ENCODE assay signal across 1 cellular context in the genomic region with DNA sequence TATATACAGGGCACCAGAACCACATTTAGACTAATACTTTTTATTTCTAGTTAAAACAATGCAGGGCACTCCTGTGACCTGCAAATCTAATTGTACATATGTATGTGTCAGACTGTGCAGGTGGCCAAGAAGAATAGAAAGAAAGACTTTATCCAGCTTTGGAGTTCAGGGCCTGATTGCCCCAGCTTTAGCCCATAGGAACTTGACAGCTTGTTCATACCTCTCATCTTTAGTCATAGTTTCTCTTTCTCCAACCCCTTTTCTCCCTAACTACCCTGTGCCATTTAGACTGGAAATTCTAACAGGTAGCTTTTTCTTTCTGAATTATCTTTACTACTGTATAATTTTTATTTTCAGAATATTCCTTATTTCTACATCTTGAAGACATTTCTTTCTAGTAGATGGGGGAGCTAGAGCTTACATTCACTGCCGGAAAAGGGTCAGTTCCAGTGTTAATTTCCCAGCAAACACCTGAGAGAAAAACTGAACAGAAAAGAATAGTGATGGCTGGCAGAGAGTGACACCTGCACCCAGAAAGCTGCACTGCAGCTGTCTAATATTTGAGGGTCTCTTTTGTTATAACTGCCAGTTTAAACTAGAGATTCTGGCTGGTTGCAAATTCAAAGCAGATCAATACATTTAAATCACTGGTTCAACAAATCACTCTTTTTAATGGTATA.
TF ChIP-seq lines count a peak whose summit lies in the region.

No MANE protein-coding gene starts in this region.

TF ChIP-seq in GM23338, 12 proteins besides CTCF, POLR2A, EP300 and RAD21 (continued from another document):
- TF ChIP-seq, protein P1, sequence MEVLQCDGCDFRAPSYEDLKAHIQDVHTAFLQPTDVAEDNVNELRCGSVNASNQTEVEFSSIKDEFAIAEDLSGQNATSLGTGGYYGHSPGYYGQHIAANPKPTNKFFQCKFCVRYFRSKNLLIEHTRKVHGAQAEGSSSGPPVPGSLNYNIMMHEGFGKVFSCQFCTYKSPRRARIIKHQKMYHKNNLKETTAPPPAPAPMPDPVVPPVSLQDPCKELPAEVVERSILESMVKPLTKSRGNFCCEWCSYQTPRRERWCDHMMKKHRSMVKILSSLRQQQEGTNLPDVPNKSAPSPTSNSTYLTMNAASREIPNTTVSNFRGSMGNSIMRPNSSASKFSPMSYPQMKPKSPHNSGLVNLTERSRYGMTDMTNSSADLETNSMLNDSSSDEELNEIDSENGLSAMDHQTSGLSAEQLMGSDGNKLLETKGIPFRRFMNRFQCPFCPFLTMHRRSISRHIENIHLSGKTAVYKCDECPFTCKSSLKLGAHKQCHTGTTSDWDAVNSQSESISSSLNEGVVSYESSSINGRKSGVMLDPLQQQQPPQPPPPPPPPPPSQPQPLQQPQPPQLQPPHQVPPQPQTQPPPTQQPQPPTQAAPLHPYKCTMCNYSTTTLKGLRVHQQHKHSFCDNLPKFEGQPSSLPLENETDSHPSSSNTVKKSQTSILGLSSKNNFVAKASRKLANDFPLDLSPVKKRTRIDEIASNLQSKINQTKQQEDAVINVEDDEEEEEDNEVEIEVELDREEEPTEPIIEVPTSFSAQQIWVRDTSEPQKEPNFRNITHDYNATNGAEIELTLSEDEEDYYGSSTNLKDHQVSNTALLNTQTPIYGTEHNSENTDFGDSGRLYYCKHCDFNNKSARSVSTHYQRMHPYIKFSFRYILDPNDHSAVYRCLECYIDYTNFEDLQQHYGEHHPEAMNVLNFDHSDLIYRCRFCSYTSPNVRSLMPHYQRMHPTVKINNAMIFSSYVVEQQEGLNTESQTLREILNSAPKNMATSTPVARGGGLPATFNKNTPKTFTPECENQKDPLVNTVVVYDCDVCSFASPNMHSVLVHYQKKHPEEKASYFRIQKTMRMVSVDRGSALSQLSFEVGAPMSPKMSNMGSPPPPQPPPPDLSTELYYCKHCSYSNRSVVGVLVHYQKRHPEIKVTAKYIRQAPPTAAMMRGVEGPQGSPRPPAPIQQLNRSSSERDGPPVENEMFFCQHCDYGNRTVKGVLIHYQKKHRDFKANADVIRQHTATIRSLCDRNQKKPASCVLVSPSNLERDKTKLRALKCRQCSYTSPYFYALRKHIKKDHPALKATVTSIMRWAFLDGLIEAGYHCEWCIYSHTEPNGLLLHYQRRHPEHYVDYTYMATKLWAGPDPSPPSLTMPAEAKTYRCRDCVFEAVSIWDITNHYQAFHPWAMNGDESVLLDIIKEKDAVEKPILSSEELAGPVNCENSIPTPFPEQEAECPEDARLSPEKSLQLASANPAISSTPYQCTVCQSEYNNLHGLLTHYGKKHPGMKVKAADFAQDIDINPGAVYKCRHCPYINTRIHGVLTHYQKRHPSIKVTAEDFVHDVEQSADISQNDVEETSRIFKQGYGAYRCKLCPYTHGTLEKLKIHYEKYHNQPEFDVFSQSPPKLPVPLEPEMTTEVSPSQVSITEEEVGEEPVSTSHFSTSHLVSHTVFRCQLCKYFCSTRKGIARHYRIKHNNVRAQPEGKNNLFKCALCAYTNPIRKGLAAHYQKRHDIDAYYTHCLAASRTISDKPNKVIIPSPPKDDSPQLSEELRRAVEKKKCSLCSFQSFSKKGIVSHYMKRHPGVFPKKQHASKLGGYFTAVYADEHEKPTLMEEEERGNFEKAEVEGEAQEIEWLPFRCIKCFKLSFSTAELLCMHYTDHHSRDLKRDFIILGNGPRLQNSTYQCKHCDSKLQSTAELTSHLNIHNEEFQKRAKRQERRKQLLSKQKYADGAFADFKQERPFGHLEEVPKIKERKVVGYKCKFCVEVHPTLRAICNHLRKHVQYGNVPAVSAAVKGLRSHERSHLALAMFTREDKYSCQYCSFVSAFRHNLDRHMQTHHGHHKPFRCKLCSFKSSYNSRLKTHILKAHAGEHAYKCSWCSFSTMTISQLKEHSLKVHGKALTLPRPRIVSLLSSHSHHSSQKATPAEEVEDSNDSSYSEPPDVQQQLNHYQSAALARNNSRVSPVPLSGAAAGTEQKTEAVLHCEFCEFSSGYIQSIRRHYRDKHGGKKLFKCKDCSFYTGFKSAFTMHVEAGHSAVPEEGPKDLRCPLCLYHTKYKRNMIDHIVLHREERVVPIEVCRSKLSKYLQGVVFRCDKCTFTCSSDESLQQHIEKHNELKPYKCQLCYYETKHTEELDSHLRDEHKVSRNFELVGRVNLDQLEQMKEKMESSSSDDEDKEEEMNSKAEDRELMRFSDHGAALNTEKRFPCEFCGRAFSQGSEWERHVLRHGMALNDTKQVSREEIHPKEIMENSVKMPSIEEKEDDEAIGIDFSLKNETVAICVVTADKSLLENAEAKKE (CRISPR knock-in tag; IDR thresholded peaks at IDR 0.05): no peak
- TF ChIP-seq, protein P2, sequence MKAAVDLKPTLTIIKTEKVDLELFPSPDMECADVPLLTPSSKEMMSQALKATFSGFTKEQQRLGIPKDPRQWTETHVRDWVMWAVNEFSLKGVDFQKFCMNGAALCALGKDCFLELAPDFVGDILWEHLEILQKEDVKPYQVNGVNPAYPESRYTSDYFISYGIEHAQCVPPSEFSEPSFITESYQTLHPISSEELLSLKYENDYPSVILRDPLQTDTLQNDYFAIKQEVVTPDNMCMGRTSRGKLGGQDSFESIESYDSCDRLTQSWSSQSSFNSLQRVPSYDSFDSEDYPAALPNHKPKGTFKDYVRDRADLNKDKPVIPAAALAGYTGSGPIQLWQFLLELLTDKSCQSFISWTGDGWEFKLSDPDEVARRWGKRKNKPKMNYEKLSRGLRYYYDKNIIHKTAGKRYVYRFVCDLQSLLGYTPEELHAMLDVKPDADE (IDR thresholded peaks at IDR 0.05): no peak
- TF ChIP-seq EZH2 (IDR thresholded peaks at IDR 0.05; ENCODE audit: low read depth, unreplicated experiment) (no peak), JUNB (IDR thresholded peaks at IDR 0.05; ENCODE audit: unreplicated experiment) (no peak), NANOG (IDR thresholded peaks at IDR 0.05; ENCODE audit: borderline replicate concordance) (no peak), CREB1 (CRISPR knock-in tag; IDR thresholded peaks at IDR 0.05; ENCODE audit: low read depth) (no peak)
